ENCODE assay signal across 17 cellular contexts in genomic region chr17:81556863-81557262, GRCh38. TPM values are rescaled to one million over a fixed set of nuclear protein-coding genes. Genes with fewer than 3 reads are reported as not detected.
DNase-seq lines count a peak whose midpoint lies in the region; ATAC-seq and TF ChIP-seq lines count a peak whose summit lies in the region.
"Had no signal": no experiment of that assay in that cellular context is flagged by ENCODE, and none has a peak within 500 bp of the region (broad histone marks: within the 10 kb centered on the region; RNA-seq: fewer than 3 reads in every experiment).

No MANE protein-coding gene starts in this region.

- ATAC-seq in Right ventricle myocardium superior (ENCODE audit: poor library complexity) (no peak), right cardiac atrium (no peak), GM21367 (IDR thresholded peaks at IDR 0.05; ENCODE audit: unreplicated experiment) (no peak), GM18505 (IDR thresholded peaks at IDR 0.05; ENCODE audit: unreplicated experiment) (no peak)
- ATAC-seq: activated CD8-positive, alpha-beta memory T cell treated with anti-CD3 and anti-CD28 coated beads, Interleukin-2, amount 10 ng/mL, durations not matched to agents 7 days and 5 days; GM23338 had no signal

- intact Hi-C loops in Right ventricle myocardium superior (cut with DNase I), result no loop called here
- intact Hi-C loops in right cardiac atrium (cut with DNase I), result no loop called here
- intact Hi-C loops in tibial artery (cut with DNase I; ENCODE audit: low total_unique reads), result no loop called here

- TF ChIP-seq CTCF in cardiac muscle cell (IDR thresholded peaks at IDR 0.05; ENCODE audit: low read depth, low read length) (no peak), tibial artery (IDR thresholded peaks at IDR 0.05) (no peak)

- H3K36me3 ChIP-seq in cardiac muscle cell (peaks cover 27% of the 10 kb centered on the region), tibial artery (peaks cover 24 to 53% (median 41%) of the 10 kb centered on the region in 3 donors)

- H3K4me1 ChIP-seq in cardiac muscle cell (ENCODE audit: low read depth) (peaks cover 33% of the 10 kb centered on the region), right cardiac atrium (ENCODE audit: control insufficient read depth, insufficient read depth, low read length) (peaks cover 9% of the 10 kb centered on the region), tibial artery (peaks cover 0 to 34% (median 20%) of the 10 kb centered on the region in 4 donors)

- H3K4me3 ChIP-seq in cardiac muscle cell (no peak overlapping the region), right cardiac atrium (ENCODE audit: low read length) (no peak overlapping the region), tibial artery (no peak overlapping the region)
- H3K4me3 ChIP-seq: GM23338, MG63 had no signal

- TF ChIP-seq POLR2A in GM18505 (IDR thresholded peaks at IDR 0.05; ENCODE audit: borderline replicate concordance, extremely low read depth, insufficient read depth, insufficient read length), result no peak

- 89% methylated on average over 6 of the region's 6 CpGs for WGBS in right cardiac atrium

- H3K27ac ChIP-seq in cardiac muscle cell (peak overlapping the region; percentile 82), right cardiac atrium (ENCODE audit: low read length) (peak overlapping the region; percentile 16), tibial artery (peak overlapping the region; percentile 41 to 43)
- H3K27ac ChIP-seq: neutrophil had no signal

- H3K27me3 ChIP-seq in cardiac muscle cell (no peaks in the 10 kb centered on the region), right cardiac atrium (ENCODE audit: control insufficient read depth, insufficient read depth) (no peaks in the 10 kb centered on the region), tibial artery (no peaks in the 10 kb centered on the region)
- H3K27me3 ChIP-seq: MG63, neutrophil had no signal

- H3K9me3 ChIP-seq in cardiac muscle cell (ENCODE audit: low read depth), result no peaks in the 10 kb centered on the region
- no peaks in the 10 kb centered on the region for H3K9me3 ChIP-seq in right cardiac atrium (ENCODE audit: control insufficient read depth, low read length)
- H3K9me3 ChIP-seq in tibial artery, result no peaks in the 10 kb centered on the region
- H3K9me3 ChIP-seq: MG63, neutrophil had no signal

- DNase-seq in cardiac muscle cell (ENCODE audit: low read depth in 1 of 2, low spot score in 1 of 2), result no peak
- no peak for DNase-seq in Right ventricle myocardium superior
- DNase-seq in NCI-H774 (lab: John Stamatoyannopoulos, UW), result peak; percentile 74
- peak in 1 of 3 donors; percentile 47 for DNase-seq in right cardiac atrium
- no peak for DNase-seq in tibial artery
- no peak for DNase-seq in HCEC 1CT
- DNase-seq: activated CD8-positive, alpha-beta memory T cell treated with anti-CD3 and anti-CD28 coated beads, Interleukin-2, amount 10 ng/mL, durations not matched to agents 7 days and 5 days; activated effector memory CD4-positive, alpha-beta T cell treated with anti-CD3 and anti-CD28 coated beads, Interleukin-2, amount 50 U/mL, for 16 hours; amniotic stem cell; MG63; NCI-H2029 treated with DMSO at 0.1 percent for 48 hours; NCI-H69; stimulated activated CD4-positive, alpha-beta T cell treated with anti-CD3 and anti-CD28 coated beads, Interleukin-1b, Interleukin-23, amount 100 ng/mL, for 48 hours had no signal

RNA-seq across cellular contexts. Expression of gene FAAP100, which starts 4.7 kb away (rescaled TPM):
- total RNA-seq in cardiac muscle cell, result 57.0 and 65.6 TPM in 2 replicates
- polyA plus RNA-seq in cardiac muscle cell, result 51.2 and 56.9 TPM in 2 replicates
- total RNA-seq in Right ventricle myocardium superior, result 13.0 TPM
- total RNA-seq in right cardiac atrium, result 10 to 100 TPM; 12.0 to 15.3 (median 13.5) TPM
- 13.0 TPM for polyA plus RNA-seq in right cardiac atrium

RNA-seq across cellular contexts. Expression of gene FSCN2, which starts 28.7 kb away (rescaled TPM):
- total RNA-seq in cardiac muscle cell (9.0 and 11.3 TPM in 2 replicates), Right ventricle myocardium superior (0.19 TPM), right cardiac atrium (under 1 TPM; 0.45 to 0.63 (median 0.53) TPM)
- polyA plus RNA-seq in cardiac muscle cell (1.5 and 2.4 TPM in 2 replicates), right cardiac atrium (0.48 TPM)

RNA-seq across cellular contexts. Expression of gene ACTG1, which starts 44.3 kb away (rescaled TPM):
- total RNA-seq in cardiac muscle cell (2,244 and 2,883 TPM in 2 replicates), Right ventricle myocardium superior (369 TPM), right cardiac atrium (100 to 1,000 TPM; 347 to 772 (median 510) TPM)
- polyA plus RNA-seq in cardiac muscle cell (1,007 and 1,036 TPM in 2 replicates), right cardiac atrium (410 TPM)

Comparison
In these comparisons a context has a peak if more than half of its experiments do, and no peak if none do; other contexts are left out.
1. H3K27ac ChIP-seq: peak in every context shown above with its lines; median percentile 82 in cardiac muscle cell; 42 in tibial artery; 16 in right cardiac atrium.